ENCODE assay signal across 2 cellular contexts in the genomic region with DNA sequence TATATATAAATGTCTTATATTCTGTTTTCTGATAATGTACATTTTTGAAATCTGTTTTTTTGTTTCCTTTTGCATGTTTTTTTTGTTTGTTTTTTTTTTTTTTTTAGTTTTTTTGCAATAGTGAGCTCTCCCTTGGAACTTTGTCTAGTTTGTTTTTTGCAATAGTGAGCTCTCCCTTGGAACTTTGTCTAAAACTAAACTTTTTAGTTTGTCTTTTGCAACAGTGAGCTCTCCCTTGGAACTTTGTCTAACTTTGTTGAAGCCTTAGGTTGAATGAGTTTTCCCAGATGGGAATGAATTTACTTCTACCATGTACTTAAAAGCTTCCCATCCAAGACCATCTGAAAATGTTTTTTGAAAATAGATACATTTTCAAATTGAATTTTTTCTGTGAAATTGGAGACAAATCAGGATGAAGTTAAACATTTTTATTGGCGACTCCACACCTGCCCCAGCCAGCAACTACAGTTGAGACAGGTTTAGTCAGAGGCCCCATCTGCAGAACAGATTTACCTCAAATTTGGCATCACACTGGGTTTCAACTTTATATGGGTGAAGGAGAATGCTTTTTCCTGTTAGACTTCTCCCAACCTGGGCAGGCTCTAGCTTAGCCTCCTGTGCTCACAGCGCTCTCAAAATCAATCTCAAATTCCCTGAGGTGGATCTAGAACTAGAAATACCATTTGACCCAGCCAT.
TF ChIP-seq lines count a peak whose summit lies in the region.

No MANE protein-coding gene starts in this region.

TF ChIP-seq in liver, 16 proteins besides CTCF, POLR2A, EP300 and RAD21:
- TF ChIP-seq HNF4A (conservative IDR thresholded peaks at IDR 0.05) (peak; percentile 64 to 73), SP1 (IDR thresholded peaks at IDR 0.05) (peak; percentile 34), ZBTB33 (IDR thresholded peaks at IDR 0.05) (peak; percentile 14), TAF1 (conservative IDR thresholded peaks at IDR 0.05) (no peak), YY1 (IDR thresholded peaks at IDR 0.05) (peak; percentile 43), RXRA (IDR thresholded peaks at IDR 0.05) (peak; percentile 38 to 47), HNF4G (IDR thresholded peaks at IDR 0.05) (no peak), FOXA1 (IDR thresholded peaks at IDR 0.05) (no peak)
- TF ChIP-seq, protein P1, sequence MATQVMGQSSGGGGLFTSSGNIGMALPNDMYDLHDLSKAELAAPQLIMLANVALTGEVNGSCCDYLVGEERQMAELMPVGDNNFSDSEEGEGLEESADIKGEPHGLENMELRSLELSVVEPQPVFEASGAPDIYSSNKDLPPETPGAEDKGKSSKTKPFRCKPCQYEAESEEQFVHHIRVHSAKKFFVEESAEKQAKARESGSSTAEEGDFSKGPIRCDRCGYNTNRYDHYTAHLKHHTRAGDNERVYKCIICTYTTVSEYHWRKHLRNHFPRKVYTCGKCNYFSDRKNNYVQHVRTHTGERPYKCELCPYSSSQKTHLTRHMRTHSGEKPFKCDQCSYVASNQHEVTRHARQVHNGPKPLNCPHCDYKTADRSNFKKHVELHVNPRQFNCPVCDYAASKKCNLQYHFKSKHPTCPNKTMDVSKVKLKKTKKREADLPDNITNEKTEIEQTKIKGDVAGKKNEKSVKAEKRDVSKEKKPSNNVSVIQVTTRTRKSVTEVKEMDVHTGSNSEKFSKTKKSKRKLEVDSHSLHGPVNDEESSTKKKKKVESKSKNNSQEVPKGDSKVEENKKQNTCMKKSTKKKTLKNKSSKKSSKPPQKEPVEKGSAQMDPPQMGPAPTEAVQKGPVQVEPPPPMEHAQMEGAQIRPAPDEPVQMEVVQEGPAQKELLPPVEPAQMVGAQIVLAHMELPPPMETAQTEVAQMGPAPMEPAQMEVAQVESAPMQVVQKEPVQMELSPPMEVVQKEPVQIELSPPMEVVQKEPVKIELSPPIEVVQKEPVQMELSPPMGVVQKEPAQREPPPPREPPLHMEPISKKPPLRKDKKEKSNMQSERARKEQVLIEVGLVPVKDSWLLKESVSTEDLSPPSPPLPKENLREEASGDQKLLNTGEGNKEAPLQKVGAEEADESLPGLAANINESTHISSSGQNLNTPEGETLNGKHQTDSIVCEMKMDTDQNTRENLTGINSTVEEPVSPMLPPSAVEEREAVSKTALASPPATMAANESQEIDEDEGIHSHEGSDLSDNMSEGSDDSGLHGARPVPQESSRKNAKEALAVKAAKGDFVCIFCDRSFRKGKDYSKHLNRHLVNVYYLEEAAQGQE (IDR thresholded peaks at IDR 0.05), result peak; percentile 29

TF ChIP-seq in HepG2, 621 proteins besides CTCF, POLR2A, EP300 and RAD21:
- no peak for TF ChIP-seq IRX3 (CRISPR knock-in tag; IDR thresholded peaks at IDR 0.05; ENCODE audit: borderline replicate concordance, low read depth)
- no peak for TF ChIP-seq ZNF724P (CRISPR knock-in tag; IDR thresholded peaks at IDR 0.05; ENCODE audit: borderline replicate concordance)
- no peak for TF ChIP-seq ZNF382 (CRISPR knock-in tag; IDR thresholded peaks at IDR 0.05; ENCODE audit: borderline replicate concordance)
- TF ChIP-seq ZNF816 (CRISPR knock-in tag; IDR thresholded peaks at IDR 0.05; ENCODE audit: borderline replicate concordance), result no peak
